ENCODE assay signal across 10 cellular contexts in genomic region chr6:151627689-151628444, GRCh38.
DNase-seq lines count a peak whose midpoint lies in the region; ATAC-seq, FAIRE-seq and TF ChIP-seq lines count a peak whose summit lies in the region.
"Had no signal": no experiment of that assay in that cellular context is flagged by ENCODE, and none has a peak within 500 bp of the region (broad histone marks: within the 10 kb centered on the region; RNA-seq: fewer than 3 reads in every experiment).

No MANE protein-coding gene starts in this region.

- no peaks in the 10 kb centered on the region for H3K36me3 Mint-ChIP-seq in activated naive CD8-positive, alpha-beta T cell treated with anti-CD3 and anti-CD28 coated beads for 36 hours

- no peak overlapping the region for H3K4me3 Mint-ChIP-seq in activated naive CD8-positive, alpha-beta T cell treated with anti-CD3 and anti-CD28 coated beads for 36 hours

- H3K27ac Mint-ChIP-seq in activated naive CD8-positive, alpha-beta T cell treated with anti-CD3 and anti-CD28 coated beads for 36 hours, result peak overlapping the region; percentile 42

- H3K27ac ChIP-seq in pancreas, result no peak overlapping the region
- no peak overlapping the region for H3K27ac ChIP-seq in OCI-LY7 (ENCODE audit: low read depth, low read length, poor library complexity, severe bottlenecking)

- 46 to 62% methylated on average over 3 of the region's 3 CpGs for WGBS in pancreas, 2 donors

- H3K36me3 ChIP-seq in pancreas (no peaks in the 10 kb centered on the region), OCI-LY7 (ENCODE audit: insufficient read depth, low read length) (no peaks in the 10 kb centered on the region)

- H3K9me3 ChIP-seq in pancreas (no peaks in the 10 kb centered on the region), OCI-LY7 (ENCODE audit: low read length) (no peaks in the 10 kb centered on the region)
- H3K9me3 ChIP-seq: mucosa of descending colon had no signal

- no peaks in the 10 kb centered on the region for H3K79me2 ChIP-seq in OCI-LY7 (ENCODE audit: insufficient read depth, low read depth, low read length)

- DNase-seq in activated naive CD8-positive, alpha-beta T cell treated with anti-CD3 and anti-CD28 coated beads for 36 hours, result no peak
- DNase-seq in pancreas (no peak), OCI-LY7 (ENCODE audit: low spot score) (no peak), NCI-H345 treated with DMSO at 0.1 percent for 48 hours (lab: John Stamatoyannopoulos, UW; ENCODE audit: unreplicated experiment) (no peak), CD1c-positive myeloid dendritic cell (ENCODE audit: extremely low spot score) (no peak), cerebellar nuclear complex (lab: John Stamatoyannopoulos, UW) (no peak)
- DNase-seq: mucosa of descending colon; stimulated activated CD4-positive, alpha-beta T cell treated with anti-CD3 and anti-CD28 coated beads, Interleukin-2, amount 100 ng/mL, for 24 hours had no signal

- CTCF ChIA-PET in OCI-LY7 (lab: Charles Lee; ENCODE audit: unreplicated experiment), result no interaction called here

- no peaks in the 10 kb centered on the region for H3K9me3 Mint-ChIP-seq in activated naive CD8-positive, alpha-beta T cell treated with anti-CD3 and anti-CD28 coated beads for 36 hours

- H3K4me3 ChIP-seq in pancreas, result no peak overlapping the region
- H3K4me3 ChIP-seq in OCI-LY7 (ENCODE audit: low read depth, low read length, poor library complexity, severe bottlenecking), result no peak overlapping the region
- H3K4me3 ChIP-seq: mucosa of descending colon had no signal

- H4K20me1 ChIP-seq in OCI-LY7 (ENCODE audit: insufficient read depth, low read length), result no peaks in the 10 kb centered on the region

- no peak overlapping the region for H3K4me2 ChIP-seq in OCI-LY7 (ENCODE audit: low read length)

- H3K4me1 Mint-ChIP-seq in activated naive CD8-positive, alpha-beta T cell treated with anti-CD3 and anti-CD28 coated beads for 36 hours, result peaks cover 16% of the 10 kb centered on the region

- intact Hi-C loops in pancreas (cut with DNase I), result no loop called here
- intact Hi-C loops in OCI-LY7 (cut with micrococcal nuclease; ENCODE audit: unreplicated experiment), result no loop called here

- H3K9me2 ChIP-seq in OCI-LY7 (ENCODE audit: insufficient read depth, low read length), result no peaks in the 10 kb centered on the region

- peaks cover 9% of the 10 kb centered on the region for H3K27me3 Mint-ChIP-seq in activated naive CD8-positive, alpha-beta T cell treated with anti-CD3 and anti-CD28 coated beads for 36 hours

- no TSS peak for BruUV-seq in OCI-LY7 (replicated peaks; lab: Mats Ljungman, UMichigan)

- POLR2A ChIA-PET in OCI-LY7 (lab: Charles Lee), result no interaction called here

- peak; percentile 77 for ATAC-seq in GM18867 (IDR thresholded peaks at IDR 0.05; ENCODE audit: unreplicated experiment)
- peak; percentile 57 for ATAC-seq in HG03103 (IDR thresholded peaks at IDR 0.05; ENCODE audit: low read depth, unreplicated experiment)
- ATAC-seq in pancreas, result peak in 3 of 4 donors; percentile 25 to 62 (median 58)
- ATAC-seq: mucosa of descending colon had no signal

- no peaks in the 10 kb centered on the region for H3K27me3 ChIP-seq in pancreas

- no peaks in the 10 kb centered on the region for H3K4me1 ChIP-seq in pancreas
- H3K4me1 ChIP-seq in OCI-LY7 (ENCODE audit: insufficient read depth, low read length, poor library complexity, severe bottlenecking), result no peaks in the 10 kb centered on the region

- FAIRE-seq in pancreas (lab: Jason Lieb, UNC), result no peak

- H2AFZ ChIP-seq in OCI-LY7 (ENCODE audit: low read length), result no peak overlapping the region

- TF ChIP-seq CTCF in pancreas (IDR thresholded peaks at IDR 0.05) (no peak), OCI-LY7 (conservative IDR thresholded peaks at IDR 0.05; ENCODE audit: low read length) (no peak)
